Comparison of ENCODE assay signal across 8 cellular contexts in the genomic region with DNA sequence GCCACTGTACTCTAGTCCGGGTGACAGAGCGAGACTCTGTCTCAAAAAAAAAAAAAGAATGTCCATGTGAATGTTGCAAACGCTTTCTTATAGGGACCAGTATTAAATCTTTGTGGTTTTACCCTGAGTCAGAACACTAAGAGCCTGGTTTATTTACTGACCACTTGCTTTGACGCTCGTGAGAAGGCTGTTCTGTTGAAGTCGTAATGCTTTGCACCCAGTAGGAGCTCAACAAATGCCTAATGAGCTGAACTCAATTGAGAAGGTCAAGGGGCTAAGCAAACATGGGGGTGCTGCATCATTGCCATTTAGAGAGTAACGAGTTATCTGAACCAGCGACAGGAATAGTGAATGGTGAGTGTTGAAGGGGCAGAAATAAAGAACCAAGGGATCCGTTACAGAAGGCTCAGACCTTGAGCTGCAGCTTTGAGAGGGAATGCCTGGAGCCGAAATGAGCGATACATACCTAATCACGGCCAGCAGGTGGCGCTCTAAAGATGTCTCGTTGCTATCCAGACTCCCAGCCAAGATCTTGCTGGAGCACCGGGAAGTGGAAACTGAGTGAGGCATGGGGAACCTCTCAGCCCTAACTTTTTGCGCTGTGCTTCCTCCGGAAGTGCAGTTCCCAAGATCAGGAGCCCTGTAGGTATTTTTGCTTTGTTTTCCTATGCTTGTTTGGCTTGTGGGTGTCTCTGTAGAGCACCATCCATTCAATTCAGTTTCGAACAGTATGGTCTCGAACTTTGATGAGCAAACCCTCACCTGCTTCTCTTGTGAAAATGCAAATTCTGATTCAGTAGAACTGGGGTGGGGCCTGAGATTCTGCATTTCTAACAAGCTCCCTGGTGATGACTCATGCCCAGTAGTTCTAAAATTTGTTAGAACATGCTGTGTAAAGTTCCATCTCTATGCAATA. TPM values are rescaled to one million over a fixed set of nuclear protein-coding genes. Genes with fewer than 3 reads are reported as not detected.
DNase-seq lines count a peak whose midpoint lies in the region; ATAC-seq, FAIRE-seq and TF ChIP-seq lines count a peak whose summit lies in the region.

No MANE protein-coding gene starts in this region.

- no peak for TF ChIP-seq EP300 in SK-N-SH (IDR thresholded peaks at IDR 0.05; ENCODE audit: borderline replicate concordance in 1 of 2, low read depth in 1 of 2, low read length in 1 of 2)

- H3K9ac ChIP-seq in ES-I3 (ENCODE audit: low read depth, low read length) (peak overlapping the region; percentile 2; the same call in 1 of the 2 replicates), SK-N-SH (no peak overlapping the region)

- TF ChIP-seq RAD21 in SK-N-SH (IDR thresholded peaks at IDR 0.05; ENCODE audit: low read length): peak; percentile 85

- CTCF ChIA-PET in SK-N-SH (lab: Yijun Ruan, JAX): interaction anchor here (0.6 to 6.9 kb wide), 31 partner anchors 8 to 1529 kb away, joined by 3 to 82 read pairs (median 4); a partner anchor contains a TSS
- CTCF ChIA-PET in activated naive CD4-positive, alpha-beta T cell treated with anti-CD3 and anti-CD28 coated beads, Interleukin-2, amount 10 ng/mL, durations not matched to agents 7 days and 5 days (lab: Charles Lee): interaction anchor here (0.5 to 3.0 kb wide), 28 partner anchors 10 to 732 kb away, joined by 3 to 16 read pairs (median 3); a partner anchor contains a TSS

- H3K27ac ChIP-seq in SK-N-SH (ENCODE audit: low read depth in 2 of 2, low read length in 1 of 2) (no peak overlapping the region), pancreas (no peak overlapping the region), tibial artery (no peak overlapping the region)

- H4K20me1 ChIP-seq in SK-N-SH (ENCODE audit: insufficient read depth): no peaks in the 10 kb centered on the region

- peaks cover 50% of the 10 kb centered on the region for H3K27me3 Mint-ChIP-seq in activated naive CD4-positive, alpha-beta T cell treated with anti-CD3 and anti-CD28 coated beads, Interleukin-2, amount 10 ng/mL, durations not matched to agents 7 days and 5 days

- DNase-seq in NB4 (ENCODE audit: low read depth): peak; percentile 77
- peak; percentile 80 for DNase-seq in SK-N-SH
- peak; percentile 88 for DNase-seq in activated naive CD4-positive, alpha-beta T cell treated with anti-CD3 and anti-CD28 coated beads, Interleukin-2, amount 10 ng/mL, durations not matched to agents 7 days and 5 days
- DNase-seq in glomerular visceral epithelial cell (ENCODE audit: extremely low spot score): peak; percentile 86
- peak; percentile 81 to 98 (median 92) for DNase-seq in pancreas
- DNase-seq in tibial artery: peak; percentile 87 to 93

- peaks cover 21% of the 10 kb centered on the region for H3K4me1 Mint-ChIP-seq in activated naive CD4-positive, alpha-beta T cell treated with anti-CD3 and anti-CD28 coated beads, Interleukin-2, amount 10 ng/mL, durations not matched to agents 7 days and 5 days

- 24% methylated on average over 17 of the region's 19 CpGs for WGBS in SK-N-SH (ENCODE audit: low lambda C conversion rate)
- 17 to 20% methylated on average over 18 to 19 of the region's 19 CpGs for WGBS in pancreas, 2 donors

- H3K4me1 ChIP-seq in ES-I3 (ENCODE audit: insufficient read depth, low read length) (peaks cover 6% of the 10 kb centered on the region; the same call in 1 of the 2 replicates), SK-N-SH (ENCODE audit: control insufficient read depth in 1 of 2, insufficient read depth in 2 of 2, low read depth in 1 of 2, low read length in 1 of 2) (no peaks in the 10 kb centered on the region), pancreas (peaks cover 0 to 4% (median 0%) of the 10 kb centered on the region in 3 donors), tibial artery (peaks cover 0 to 5% (median 1%) of the 10 kb centered on the region in 4 donors)

- no peaks in the 10 kb centered on the region for H3K79me2 ChIP-seq in SK-N-SH (ENCODE audit: insufficient read depth)

- H3K27me3 ChIP-seq in SK-N-SH (ENCODE audit: insufficient read depth) (peaks cover 17% of the 10 kb centered on the region; the same call in 1 of the 2 replicates), pancreas (no peaks in the 10 kb centered on the region), tibial artery (peaks cover 0 to 3% of the 10 kb centered on the region in 2 donors)

- TF ChIP-seq CTCF in NB4 (IDR thresholded peaks at IDR 0.05; ENCODE audit: low read depth, low read length) (peak; percentile 70), SK-N-SH (IDR thresholded peaks at IDR 0.05) (peak; percentile 84), pancreas (IDR thresholded peaks at IDR 0.05) (peak; percentile 80 to 89 (median 84)), tibial artery (IDR thresholded peaks at IDR 0.05) (peak; percentile 80 to 95)

- no peaks in the 10 kb centered on the region for H3K9me3 Mint-ChIP-seq in activated naive CD4-positive, alpha-beta T cell treated with anti-CD3 and anti-CD28 coated beads, Interleukin-2, amount 10 ng/mL, durations not matched to agents 7 days and 5 days

- no peaks in the 10 kb centered on the region for H3K36me3 ChIP-seq in ES-I3 (ENCODE audit: insufficient read depth, low read length)
- no peaks in the 10 kb centered on the region for H3K36me3 ChIP-seq in SK-N-SH (replicated peaks in 1 of 2; ENCODE audit: control insufficient read depth in 1 of 2, insufficient read depth in 2 of 2, low read length in 1 of 2)
- no peaks in the 10 kb centered on the region for H3K36me3 ChIP-seq in pancreas
- H3K36me3 ChIP-seq in tibial artery: no peaks in the 10 kb centered on the region

- FAIRE-seq in pancreas (lab: Jason Lieb, UNC): peak; percentile 91

- no peak overlapping the region for H3K27ac Mint-ChIP-seq in activated naive CD4-positive, alpha-beta T cell treated with anti-CD3 and anti-CD28 coated beads, Interleukin-2, amount 10 ng/mL, durations not matched to agents 7 days and 5 days

- H3K4me3 ChIP-seq in NB4 (ENCODE audit: low read depth, low read length) (no peak overlapping the region), SK-N-SH (ENCODE audit: low read depth in 2 of 2, low read length in 1 of 2) (peak overlapping the region in 1 of 2 experiments; percentile 48; a peak in 1 of 4 replicates), pancreas (no peak overlapping the region), tibial artery (no peak overlapping the region)

- H3K9me3 ChIP-seq in ES-I3 (ENCODE audit: control insufficient read depth, insufficient read depth, low read length): no peaks in the 10 kb centered on the region
- H3K9me3 ChIP-seq in SK-N-SH: no peaks in the 10 kb centered on the region
- no peaks in the 10 kb centered on the region for H3K9me3 ChIP-seq in pancreas
- no peaks in the 10 kb centered on the region for H3K9me3 ChIP-seq in tibial artery

- H3K36me3 Mint-ChIP-seq in activated naive CD4-positive, alpha-beta T cell treated with anti-CD3 and anti-CD28 coated beads, Interleukin-2, amount 10 ng/mL, durations not matched to agents 7 days and 5 days: no peaks in the 10 kb centered on the region

- no peak for TF ChIP-seq POLR2A in NB4 (IDR thresholded peaks at IDR 0.05; ENCODE audit: extremely low read depth, insufficient read length)

- H3K4me2 ChIP-seq in SK-N-SH: peak overlapping the region; percentile 54

- H2AFZ ChIP-seq in SK-N-SH (ENCODE audit: low read depth): peak overlapping the region; percentile 81

- no peaks in the 10 kb centered on the region for H3F3A ChIP-seq in SK-N-SH (replicated peaks; ENCODE audit: insufficient read depth)

- ATAC-seq in pancreas: peak; percentile 95 to 99 (median 98)
- no peak for ATAC-seq in GM19023 (IDR thresholded peaks at IDR 0.05; ENCODE audit: unreplicated experiment)

- H3K4me3 Mint-ChIP-seq in activated naive CD4-positive, alpha-beta T cell treated with anti-CD3 and anti-CD28 coated beads, Interleukin-2, amount 10 ng/mL, durations not matched to agents 7 days and 5 days: no peak overlapping the region

- POLR2A ChIA-PET in SK-N-SH (lab: Yijun Ruan, JAX): interaction anchor here (1.0 kb wide), 1 partner anchor 336 kb away, joined by 3 read pairs; no protein-coding TSS in a partner anchor

- intact Hi-C loops in pancreas (cut with DNase I) (loop anchor here (10.0 kb wide), 1 partner anchor 335 kb away; a partner anchor contains a TSS), tibial artery (cut with DNase I; ENCODE audit: low total_unique reads) (loop anchor here (1.0 to 10.0 kb wide), 2 partner anchors 335 to 376 kb away; a partner anchor contains a TSS)

- H3K9me2 ChIP-seq in SK-N-SH: no peaks in the 10 kb centered on the region

TF ChIP-seq in SK-N-SH, 30 proteins besides CTCF, POLR2A, EP300 and RAD21 (continues in another document):
- TF ChIP-seq SMC3 (IDR thresholded peaks at IDR 0.05; ENCODE audit: low read depth, low read length): peak; percentile 94

RNA-seq across cellular contexts. Expression of a gene that starts 12.6 kb away (rescaled TPM):
- polyA plus RNA-seq in SK-N-SH (2012; rRNA removed): not detected in 2 replicates
- polyA plus RNA-seq in SK-N-SH (2012; cell fraction: cytosol; rRNA removed): not detected in 2 replicates
- polyA plus RNA-seq in SK-N-SH (2012; cell fraction: nucleus; rRNA removed): not detected in 2 replicates
- total RNA-seq in pancreas: not detected
- not detected for polyA plus RNA-seq in pancreas

RNA-seq across cellular contexts. Expression of a gene that starts 25.5 kb away (rescaled TPM):
- polyA plus RNA-seq in SK-N-SH (2012; rRNA removed) (49.5 and 58.6 TPM in 2 replicates), pancreas (10 to 100 TPM; 14.4 to 21.8 TPM)
- 45.2 and 46.2 TPM in 2 replicates for polyA plus RNA-seq in SK-N-SH (2012; cell fraction: cytosol; rRNA removed)
- polyA plus RNA-seq in SK-N-SH (2012; cell fraction: nucleus; rRNA removed): 66.3 and 89.2 TPM in 2 replicates
- total RNA-seq in pancreas: 10 to 100 TPM; 19.2 to 28.8 (median 21.1) TPM

RNA-seq across cellular contexts. Expression of a gene that starts 27.2 kb away (rescaled TPM):
- polyA plus RNA-seq in SK-N-SH (2012; rRNA removed): 4,770 and 5,684 TPM in 2 replicates
- polyA plus RNA-seq in SK-N-SH (2012; cell fraction: cytosol; rRNA removed): 7,597 and 10,418 TPM in 2 replicates
- 774 and 1,084 TPM in 2 replicates for polyA plus RNA-seq in SK-N-SH (2012; cell fraction: nucleus; rRNA removed)
- total RNA-seq in pancreas: 1,000 to 10,000 TPM in 3 of 6 donors, 100 to 1,000 TPM in 3; 608 to 1,143 (median 994) TPM
- polyA plus RNA-seq in pancreas: 1,000 to 10,000 TPM; 1,120 to 1,890 TPM
